ENCODE assay signal across 2 cellular contexts in genomic region chr10:5935628-5936027, GRCh38.
TF ChIP-seq lines count a peak whose summit lies in the region.

No MANE protein-coding gene starts in this region.

TF ChIP-seq in GM12878, 131 proteins besides CTCF, POLR2A, EP300 and RAD21:
- TF ChIP-seq MTA3 (IDR thresholded peaks at IDR 0.05; ENCODE audit: borderline replicate concordance, low read length) (no peak), ZNF274 (IDR thresholded peaks at IDR 0.05; ENCODE audit: insufficient read depth, insufficient read length) (no peak), ZNF622 (IDR thresholded peaks at IDR 0.05) (no peak), USF2 (IDR thresholded peaks at IDR 0.05; ENCODE audit: borderline replicate concordance, low read depth, low read length) (no peak), MTA2 (IDR thresholded peaks at IDR 0.05; ENCODE audit: low read depth) (no peak), NR2C1 (IDR thresholded peaks at IDR 0.05) (no peak), SREBF2 (IDR thresholded peaks at IDR 0.05; ENCODE audit: low read length) (no peak), SPI1 (IDR thresholded peaks at IDR 0.05; ENCODE audit: borderline replicate concordance, insufficient read depth, low read depth, low read length) (no peak), BCLAF1 (IDR thresholded peaks at IDR 0.05) (no peak), STAT1 (conservative IDR thresholded peaks at IDR 0.05) (no peak), NBN (IDR thresholded peaks at IDR 0.05) (no peak), WRNIP1 (IDR thresholded peaks at IDR 0.05; ENCODE audit: borderline replicate concordance, low read depth, low read length) (no peak), HDGF (IDR thresholded peaks at IDR 0.05) (no peak), MEF2B (IDR thresholded peaks at IDR 0.05; ENCODE audit: partially characterized antibody, poor library complexity, severe bottlenecking) (no peak), KLF5 (IDR thresholded peaks at IDR 0.05; ENCODE audit: partially characterized antibody) (no peak), REST (IDR thresholded peaks at IDR 0.05; ENCODE audit: low read depth, low read length) (no peak)

TF ChIP-seq in H1, 55 proteins besides CTCF, POLR2A, EP300 and RAD21:
- no peak for TF ChIP-seq CBX8 (IDR thresholded peaks at IDR 0.05; ENCODE audit: borderline replicate concordance, low read depth, low read length)
- TF ChIP-seq CREB1 (IDR thresholded peaks at IDR 0.05) = no peak
- TF ChIP-seq SIN3A (conservative IDR thresholded peaks at IDR 0.05 in 1 of 2, IDR thresholded peaks at IDR 0.05 in 1 of 2; ENCODE audit: low read depth in 1 of 2, low read length in 2 of 2) = no peak
- TF ChIP-seq TAF1 (IDR thresholded peaks at IDR 0.05; ENCODE audit: low read depth, low read length) = no peak
- no peak for TF ChIP-seq SP2 (IDR thresholded peaks at IDR 0.05; ENCODE audit: low read length)
TF ChIP-seq in H1: peak in this region for 0.
